Comparison of ENCODE assay signal across 8 cellular contexts in the genomic region with DNA sequence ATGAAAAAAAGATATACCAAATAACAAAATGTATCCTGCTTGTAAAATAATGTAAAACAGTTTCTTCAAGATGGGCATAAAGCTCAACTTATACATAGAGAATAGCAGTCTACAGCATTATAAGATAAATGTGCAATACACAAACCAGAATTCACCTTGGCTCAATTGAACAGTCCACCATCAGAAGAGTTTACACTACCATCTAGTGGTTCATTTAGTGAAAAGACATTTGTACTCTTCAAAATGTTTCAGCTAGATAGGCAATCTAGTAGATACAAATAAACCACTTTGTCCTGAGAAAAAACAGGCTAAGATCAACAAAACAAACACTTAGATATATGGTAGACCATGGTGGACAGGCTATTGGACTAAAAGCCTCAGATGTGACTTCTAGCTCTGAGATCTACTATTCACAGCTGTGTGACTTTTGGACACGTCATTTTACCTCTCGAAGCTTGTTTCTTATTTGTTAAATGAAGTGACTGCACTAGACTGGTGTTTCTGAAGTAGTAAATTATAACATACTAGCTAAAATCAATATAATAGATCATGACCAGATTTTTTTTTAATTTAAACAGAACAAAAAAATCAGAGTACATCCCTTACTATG. TPM values are rescaled to one million over a fixed set of nuclear protein-coding genes. Genes with fewer than 3 reads are reported as not detected.
A peak's percentile ranks its signal among the peaks of the same experiment; 100 is the strongest.
DNase-seq lines count a peak whose midpoint lies in the region; ATAC-seq and TF ChIP-seq lines count a peak whose summit lies in the region.

No MANE protein-coding gene starts in this region.

- no peak for TF ChIP-seq EP300 in Ishikawa (IDR thresholded peaks at IDR 0.05; ENCODE audit: borderline replicate concordance)

- ATAC-seq in GM18909 (IDR thresholded peaks at IDR 0.05; ENCODE audit: poor library complexity, unreplicated experiment) (no peak), GM18873 (IDR thresholded peaks at IDR 0.05; ENCODE audit: low FRiP score, unreplicated experiment) (no peak)

- DNase-seq in DMS153 (lab: John Stamatoyannopoulos, UW), result peak; percentile 60
- peak; percentile 32 for DNase-seq in RPMI8226
- DNase-seq in fibroblast of villous mesenchyme (ENCODE audit: low read depth), result peak; percentile 64
- DNase-seq in pulmonary artery endothelial cell (ENCODE audit: low read depth, low spot score), result peak; percentile 36
- DNase-seq in H4 (ENCODE audit: low spot score), result no peak

- peak; percentile 68 for TF ChIP-seq CTCF in fibroblast of villous mesenchyme (IDR thresholded peaks at IDR 0.05; ENCODE audit: insufficient read depth, low read depth, low read length)

- H3K4me3 ChIP-seq in fibroblast of villous mesenchyme (ENCODE audit: low read depth, low read length), result no peak overlapping the region

- TF ChIP-seq RAD21 in Ishikawa (IDR thresholded peaks at IDR 0.05; ENCODE audit: low read depth), result peak; percentile 86

TF ChIP-seq in Ishikawa, 13 proteins besides CTCF, POLR2A, EP300 and RAD21:
- TF ChIP-seq FOXM1 (IDR thresholded peaks at IDR 0.05; ENCODE audit: borderline replicate concordance, low read depth) (no peak), YY1 (IDR thresholded peaks at IDR 0.05; ENCODE audit: low read depth) (no peak), CEBPB (IDR thresholded peaks at IDR 0.05) (no peak), ZBTB7A (IDR thresholded peaks at IDR 0.05; ENCODE audit: low read depth) (no peak), NFIC (IDR thresholded peaks at IDR 0.05) (no peak), EGR1 (IDR thresholded peaks at IDR 0.05) (no peak), TEAD4 (IDR thresholded peaks at IDR 0.05) (no peak), TAF1 (IDR thresholded peaks at IDR 0.05; ENCODE audit: low read depth) (no peak)
- TF ChIP-seq, protein P1, sequence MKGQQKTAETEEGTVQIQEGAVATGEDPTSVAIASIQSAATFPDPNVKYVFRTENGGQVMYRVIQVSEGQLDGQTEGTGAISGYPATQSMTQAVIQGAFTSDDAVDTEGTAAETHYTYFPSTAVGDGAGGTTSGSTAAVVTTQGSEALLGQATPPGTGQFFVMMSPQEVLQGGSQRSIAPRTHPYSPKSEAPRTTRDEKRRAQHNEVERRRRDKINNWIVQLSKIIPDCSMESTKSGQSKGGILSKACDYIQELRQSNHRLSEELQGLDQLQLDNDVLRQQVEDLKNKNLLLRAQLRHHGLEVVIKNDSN (IDR thresholded peaks at IDR 0.05), result no peak
- TF ChIP-seq, protein P2, sequence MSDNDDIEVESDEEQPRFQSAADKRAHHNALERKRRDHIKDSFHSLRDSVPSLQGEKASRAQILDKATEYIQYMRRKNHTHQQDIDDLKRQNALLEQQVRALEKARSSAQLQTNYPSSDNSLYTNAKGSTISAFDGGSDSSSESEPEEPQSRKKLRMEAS (IDR thresholded peaks at IDR 0.05), result no peak
- TF ChIP-seq, protein P3, sequence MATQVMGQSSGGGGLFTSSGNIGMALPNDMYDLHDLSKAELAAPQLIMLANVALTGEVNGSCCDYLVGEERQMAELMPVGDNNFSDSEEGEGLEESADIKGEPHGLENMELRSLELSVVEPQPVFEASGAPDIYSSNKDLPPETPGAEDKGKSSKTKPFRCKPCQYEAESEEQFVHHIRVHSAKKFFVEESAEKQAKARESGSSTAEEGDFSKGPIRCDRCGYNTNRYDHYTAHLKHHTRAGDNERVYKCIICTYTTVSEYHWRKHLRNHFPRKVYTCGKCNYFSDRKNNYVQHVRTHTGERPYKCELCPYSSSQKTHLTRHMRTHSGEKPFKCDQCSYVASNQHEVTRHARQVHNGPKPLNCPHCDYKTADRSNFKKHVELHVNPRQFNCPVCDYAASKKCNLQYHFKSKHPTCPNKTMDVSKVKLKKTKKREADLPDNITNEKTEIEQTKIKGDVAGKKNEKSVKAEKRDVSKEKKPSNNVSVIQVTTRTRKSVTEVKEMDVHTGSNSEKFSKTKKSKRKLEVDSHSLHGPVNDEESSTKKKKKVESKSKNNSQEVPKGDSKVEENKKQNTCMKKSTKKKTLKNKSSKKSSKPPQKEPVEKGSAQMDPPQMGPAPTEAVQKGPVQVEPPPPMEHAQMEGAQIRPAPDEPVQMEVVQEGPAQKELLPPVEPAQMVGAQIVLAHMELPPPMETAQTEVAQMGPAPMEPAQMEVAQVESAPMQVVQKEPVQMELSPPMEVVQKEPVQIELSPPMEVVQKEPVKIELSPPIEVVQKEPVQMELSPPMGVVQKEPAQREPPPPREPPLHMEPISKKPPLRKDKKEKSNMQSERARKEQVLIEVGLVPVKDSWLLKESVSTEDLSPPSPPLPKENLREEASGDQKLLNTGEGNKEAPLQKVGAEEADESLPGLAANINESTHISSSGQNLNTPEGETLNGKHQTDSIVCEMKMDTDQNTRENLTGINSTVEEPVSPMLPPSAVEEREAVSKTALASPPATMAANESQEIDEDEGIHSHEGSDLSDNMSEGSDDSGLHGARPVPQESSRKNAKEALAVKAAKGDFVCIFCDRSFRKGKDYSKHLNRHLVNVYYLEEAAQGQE (IDR thresholded peaks at IDR 0.05; ENCODE audit: low read depth), result no peak

RNA-seq across cellular contexts. Expression of gene TPD52L3, which starts 22.1 kb away (rescaled TPM):
- not detected in 2 replicates for total RNA-seq in fibroblast of villous mesenchyme
- total RNA-seq in pulmonary artery endothelial cell, result not detected in 2 replicates
- total RNA-seq in H4 (2014; rRNA removed; shearing (Covaris generic)), result not detected in 2 replicates
